1 cellular context compared by ENCODE assay signal in the genomic region with DNA sequence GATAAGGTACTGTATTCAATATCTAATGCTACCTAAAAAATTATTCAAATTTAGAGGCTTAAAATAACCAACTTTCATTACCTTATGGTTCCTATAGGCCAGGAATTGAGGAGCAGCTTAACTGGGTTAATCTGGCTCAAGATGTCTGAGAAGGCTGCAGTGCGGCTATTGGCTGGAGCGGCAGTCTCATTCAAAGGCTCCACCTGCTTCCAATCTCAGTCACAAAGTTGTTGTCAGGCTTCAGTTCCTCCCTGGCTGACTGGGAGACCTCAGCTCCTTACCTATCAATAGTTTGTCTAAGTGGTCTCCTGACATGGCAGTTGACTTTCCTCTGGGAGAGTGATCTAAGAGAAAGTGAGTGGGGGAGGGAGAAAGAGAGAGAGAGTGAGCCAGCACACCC.
TF ChIP-seq lines count a peak whose summit lies in the region.

No MANE protein-coding gene starts in this region.

TF ChIP-seq in WTC11, 78 proteins besides CTCF, POLR2A, EP300 and RAD21 (continued from another document):
- TF ChIP-seq, protein P1, sequence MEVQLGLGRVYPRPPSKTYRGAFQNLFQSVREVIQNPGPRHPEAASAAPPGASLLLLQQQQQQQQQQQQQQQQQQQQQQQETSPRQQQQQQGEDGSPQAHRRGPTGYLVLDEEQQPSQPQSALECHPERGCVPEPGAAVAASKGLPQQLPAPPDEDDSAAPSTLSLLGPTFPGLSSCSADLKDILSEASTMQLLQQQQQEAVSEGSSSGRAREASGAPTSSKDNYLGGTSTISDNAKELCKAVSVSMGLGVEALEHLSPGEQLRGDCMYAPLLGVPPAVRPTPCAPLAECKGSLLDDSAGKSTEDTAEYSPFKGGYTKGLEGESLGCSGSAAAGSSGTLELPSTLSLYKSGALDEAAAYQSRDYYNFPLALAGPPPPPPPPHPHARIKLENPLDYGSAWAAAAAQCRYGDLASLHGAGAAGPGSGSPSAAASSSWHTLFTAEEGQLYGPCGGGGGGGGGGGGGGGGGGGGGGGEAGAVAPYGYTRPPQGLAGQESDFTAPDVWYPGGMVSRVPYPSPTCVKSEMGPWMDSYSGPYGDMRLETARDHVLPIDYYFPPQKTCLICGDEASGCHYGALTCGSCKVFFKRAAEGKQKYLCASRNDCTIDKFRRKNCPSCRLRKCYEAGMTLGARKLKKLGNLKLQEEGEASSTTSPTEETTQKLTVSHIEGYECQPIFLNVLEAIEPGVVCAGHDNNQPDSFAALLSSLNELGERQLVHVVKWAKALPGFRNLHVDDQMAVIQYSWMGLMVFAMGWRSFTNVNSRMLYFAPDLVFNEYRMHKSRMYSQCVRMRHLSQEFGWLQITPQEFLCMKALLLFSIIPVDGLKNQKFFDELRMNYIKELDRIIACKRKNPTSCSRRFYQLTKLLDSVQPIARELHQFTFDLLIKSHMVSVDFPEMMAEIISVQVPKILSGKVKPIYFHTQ (CRISPR knock-in tag; IDR thresholded peaks at IDR 0.05) = no peak
- no peak for TF ChIP-seq RORB (CRISPR knock-in tag; IDR thresholded peaks at IDR 0.05)
- TF ChIP-seq, protein P2, sequence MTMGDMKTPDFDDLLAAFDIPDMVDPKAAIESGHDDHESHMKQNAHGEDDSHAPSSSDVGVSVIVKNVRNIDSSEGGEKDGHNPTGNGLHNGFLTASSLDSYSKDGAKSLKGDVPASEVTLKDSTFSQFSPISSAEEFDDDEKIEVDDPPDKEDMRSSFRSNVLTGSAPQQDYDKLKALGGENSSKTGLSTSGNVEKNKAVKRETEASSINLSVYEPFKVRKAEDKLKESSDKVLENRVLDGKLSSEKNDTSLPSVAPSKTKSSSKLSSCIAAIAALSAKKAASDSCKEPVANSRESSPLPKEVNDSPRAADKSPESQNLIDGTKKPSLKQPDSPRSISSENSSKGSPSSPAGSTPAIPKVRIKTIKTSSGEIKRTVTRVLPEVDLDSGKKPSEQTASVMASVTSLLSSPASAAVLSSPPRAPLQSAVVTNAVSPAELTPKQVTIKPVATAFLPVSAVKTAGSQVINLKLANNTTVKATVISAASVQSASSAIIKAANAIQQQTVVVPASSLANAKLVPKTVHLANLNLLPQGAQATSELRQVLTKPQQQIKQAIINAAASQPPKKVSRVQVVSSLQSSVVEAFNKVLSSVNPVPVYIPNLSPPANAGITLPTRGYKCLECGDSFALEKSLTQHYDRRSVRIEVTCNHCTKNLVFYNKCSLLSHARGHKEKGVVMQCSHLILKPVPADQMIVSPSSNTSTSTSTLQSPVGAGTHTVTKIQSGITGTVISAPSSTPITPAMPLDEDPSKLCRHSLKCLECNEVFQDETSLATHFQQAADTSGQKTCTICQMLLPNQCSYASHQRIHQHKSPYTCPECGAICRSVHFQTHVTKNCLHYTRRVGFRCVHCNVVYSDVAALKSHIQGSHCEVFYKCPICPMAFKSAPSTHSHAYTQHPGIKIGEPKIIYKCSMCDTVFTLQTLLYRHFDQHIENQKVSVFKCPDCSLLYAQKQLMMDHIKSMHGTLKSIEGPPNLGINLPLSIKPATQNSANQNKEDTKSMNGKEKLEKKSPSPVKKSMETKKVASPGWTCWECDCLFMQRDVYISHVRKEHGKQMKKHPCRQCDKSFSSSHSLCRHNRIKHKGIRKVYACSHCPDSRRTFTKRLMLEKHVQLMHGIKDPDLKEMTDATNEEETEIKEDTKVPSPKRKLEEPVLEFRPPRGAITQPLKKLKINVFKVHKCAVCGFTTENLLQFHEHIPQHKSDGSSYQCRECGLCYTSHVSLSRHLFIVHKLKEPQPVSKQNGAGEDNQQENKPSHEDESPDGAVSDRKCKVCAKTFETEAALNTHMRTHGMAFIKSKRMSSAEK (CRISPR knock-in tag; IDR thresholded peaks at IDR 0.05; ENCODE audit: borderline replicate concordance) = no peak
- TF ChIP-seq, protein P3, sequence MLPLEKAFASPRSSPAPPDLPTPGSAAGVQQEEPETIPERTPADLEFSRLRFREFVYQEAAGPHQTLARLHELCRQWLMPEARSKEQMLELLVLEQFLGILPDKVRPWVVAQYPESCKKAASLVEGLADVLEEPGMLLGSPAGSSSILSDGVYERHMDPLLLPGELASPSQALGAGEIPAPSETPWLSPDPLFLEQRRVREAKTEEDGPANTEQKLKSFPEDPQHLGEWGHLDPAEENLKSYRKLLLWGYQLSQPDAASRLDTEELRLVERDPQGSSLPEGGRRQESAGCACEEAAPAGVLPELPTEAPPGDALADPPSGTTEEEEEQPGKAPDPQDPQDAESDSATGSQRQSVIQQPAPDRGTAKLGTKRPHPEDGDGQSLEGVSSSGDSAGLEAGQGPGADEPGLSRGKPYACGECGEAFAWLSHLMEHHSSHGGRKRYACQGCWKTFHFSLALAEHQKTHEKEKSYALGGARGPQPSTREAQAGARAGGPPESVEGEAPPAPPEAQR (CRISPR knock-in tag; IDR thresholded peaks at IDR 0.05) = no peak
- TF ChIP-seq ZNF317 (CRISPR knock-in tag; IDR thresholded peaks at IDR 0.05; ENCODE audit: borderline replicate concordance, low read depth) = no peak
- TF ChIP-seq ZNF423 (CRISPR knock-in tag; IDR thresholded peaks at IDR 0.05) = no peak
- TF ChIP-seq GRHL2 (CRISPR knock-in tag; IDR thresholded peaks at IDR 0.05; ENCODE audit: insufficient replicate concordance, severe bottlenecking) = no peak
- TF ChIP-seq FOXP1 (CRISPR knock-in tag; IDR thresholded peaks at IDR 0.05; ENCODE audit: borderline replicate concordance) = no peak
- TF ChIP-seq, protein P4, sequence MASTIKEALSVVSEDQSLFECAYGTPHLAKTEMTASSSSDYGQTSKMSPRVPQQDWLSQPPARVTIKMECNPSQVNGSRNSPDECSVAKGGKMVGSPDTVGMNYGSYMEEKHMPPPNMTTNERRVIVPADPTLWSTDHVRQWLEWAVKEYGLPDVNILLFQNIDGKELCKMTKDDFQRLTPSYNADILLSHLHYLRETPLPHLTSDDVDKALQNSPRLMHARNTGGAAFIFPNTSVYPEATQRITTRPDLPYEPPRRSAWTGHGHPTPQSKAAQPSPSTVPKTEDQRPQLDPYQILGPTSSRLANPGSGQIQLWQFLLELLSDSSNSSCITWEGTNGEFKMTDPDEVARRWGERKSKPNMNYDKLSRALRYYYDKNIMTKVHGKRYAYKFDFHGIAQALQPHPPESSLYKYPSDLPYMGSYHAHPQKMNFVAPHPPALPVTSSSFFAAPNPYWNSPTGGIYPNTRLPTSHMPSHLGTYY (CRISPR knock-in tag; IDR thresholded peaks at IDR 0.05) = no peak
